Comparison of ENCODE assay signal across 25 cellular contexts in the genomic region with DNA sequence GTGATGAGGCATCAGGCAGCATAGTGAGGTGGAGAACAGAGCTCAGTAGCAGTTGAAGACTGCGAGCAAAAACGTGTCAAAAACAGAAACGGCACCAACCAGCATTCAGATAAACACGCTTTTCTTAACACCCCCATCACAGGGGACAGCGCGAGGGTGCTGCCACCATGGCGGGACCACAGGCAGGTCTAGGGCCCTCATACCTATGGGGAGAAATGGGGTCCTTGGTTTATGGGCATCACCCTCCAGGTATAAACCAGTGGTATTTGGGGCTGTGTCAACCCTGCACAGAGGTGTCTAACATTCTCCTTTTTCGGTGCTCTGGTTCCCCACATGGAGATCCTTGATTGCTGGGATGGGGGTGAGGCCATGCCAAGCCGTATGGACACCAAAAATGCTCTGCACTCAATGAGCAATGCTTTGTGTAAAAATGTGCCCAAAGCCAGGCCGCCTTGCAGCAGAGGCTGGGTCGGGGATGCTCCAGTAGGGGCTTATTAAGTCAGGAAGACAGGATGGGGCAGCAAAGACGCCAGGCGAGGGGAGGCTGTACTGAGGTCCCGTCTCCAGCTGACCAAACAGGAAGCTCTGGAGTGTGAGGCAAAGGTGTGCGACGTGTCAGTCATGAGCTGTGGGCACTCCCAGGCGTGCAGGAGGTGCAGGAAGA.
"Had no signal": no experiment of that assay in that cellular context is flagged by ENCODE, and none has a peak within 500 bp of the region (broad histone marks: within the 10 kb centered on the region; RNA-seq: fewer than 3 reads in every experiment).

No MANE protein-coding gene starts in this region.

- H3K9me3 ChIP-seq: adrenal gland, ascending aorta, esophagus squamous epithelium, gastrocnemius medialis, sigmoid colon, thoracic aorta had no signal

- H3K4me3 Mint-ChIP-seq: activated CD8-positive, alpha-beta T cell treated with anti-CD3 and anti-CD28 coated beads, Interleukin-2, amount 10 ng/mL, durations not matched to agents 7 days and 5 days; activated naive CD8-positive, alpha-beta T cell; activated T-helper 17 cell treated with anti-CD3 and anti-CD28 coated beads, Interleukin-2, amount 50 U/mL, for 72 hours; memory B cell; nephron; type B pancreatic cell had no signal

- H3K4me3 ChIP-seq: adrenal gland, ascending aorta, esophagus squamous epithelium, gastrocnemius medialis, sigmoid colon, smooth muscle cell, thoracic aorta had no signal

- H3K4me1 ChIP-seq: adrenal gland, ascending aorta, esophagus squamous epithelium, gastrocnemius medialis, sigmoid colon had no signal

- H3K36me3 ChIP-seq: adrenal gland, ascending aorta, brain microvascular endothelial cell, esophagus squamous epithelium, gastrocnemius medialis, sigmoid colon, thoracic aorta, WERI-Rb-1 had no signal

- H3K27ac Mint-ChIP-seq: activated CD8-positive, alpha-beta T cell treated with anti-CD3 and anti-CD28 coated beads, Interleukin-2, amount 10 ng/mL, durations not matched to agents 7 days and 5 days; activated naive CD8-positive, alpha-beta T cell; activated T-helper 17 cell treated with anti-CD3 and anti-CD28 coated beads, Interleukin-2, amount 50 U/mL, for 72 hours; memory B cell; nephron; type B pancreatic cell had no signal

- H3K4me1 Mint-ChIP-seq: memory B cell had no signal

- H3K9me3 Mint-ChIP-seq: activated T-helper 17 cell treated with anti-CD3 and anti-CD28 coated beads, Interleukin-2, amount 50 U/mL, for 72 hours; memory B cell; type B pancreatic cell had no signal

- H3K27ac ChIP-seq: adrenal gland, ascending aorta, brain microvascular endothelial cell, esophagus squamous epithelium, gastrocnemius medialis, sigmoid colon, thoracic aorta, WERI-Rb-1 had no signal

- DNase-seq: activated CD4-positive, alpha-beta T cell treated with anti-CD3 and anti-CD28 coated beads for 1 hour; activated CD4-positive, alpha-beta T cell treated with anti-CD3 and anti-CD28 coated beads, Interleukin-2, amount 50 U/mL, for 1 hour; activated CD8-positive, alpha-beta T cell treated with anti-CD3 and anti-CD28 coated beads, Interleukin-2, amount 10 ng/mL, durations not matched to agents 7 days and 5 days; activated naive CD4-positive, alpha-beta T cell; activated T-cell treated with anti-CD3 and anti-CD28 coated beads, Interleukin-2, amount 50 U/mL, for 1 hour; brain microvascular endothelial cell; caudate nucleus; esophagus squamous epithelium; gastrocnemius medialis; hippocampal formation; occipital lobe; sigmoid colon; stimulated activated CD4-positive, alpha-beta T cell treated with anti-CD3 and anti-CD28 coated beads, Interleukin-4, amount 100 ng/mL, for 1 hour; stimulated activated naive CD4-positive, alpha-beta T cell; T-helper 1 cell; WERI-Rb-1 had no signal

- ATAC-seq: activated CD8-positive, alpha-beta T cell treated with anti-CD3 and anti-CD28 coated beads, Interleukin-2, amount 10 ng/mL, durations not matched to agents 7 days and 5 days; activated T-helper 17 cell treated with anti-CD3 and anti-CD28 coated beads, Interleukin-2, amount 50 U/mL, for 72 hours; gastrocnemius medialis had no signal

- H3K36me3 Mint-ChIP-seq: activated naive CD8-positive, alpha-beta T cell; memory B cell; type B pancreatic cell had no signal

- H3K27me3 ChIP-seq: adrenal gland, ascending aorta, brain microvascular endothelial cell had no signal
